In the genomic region with DNA sequence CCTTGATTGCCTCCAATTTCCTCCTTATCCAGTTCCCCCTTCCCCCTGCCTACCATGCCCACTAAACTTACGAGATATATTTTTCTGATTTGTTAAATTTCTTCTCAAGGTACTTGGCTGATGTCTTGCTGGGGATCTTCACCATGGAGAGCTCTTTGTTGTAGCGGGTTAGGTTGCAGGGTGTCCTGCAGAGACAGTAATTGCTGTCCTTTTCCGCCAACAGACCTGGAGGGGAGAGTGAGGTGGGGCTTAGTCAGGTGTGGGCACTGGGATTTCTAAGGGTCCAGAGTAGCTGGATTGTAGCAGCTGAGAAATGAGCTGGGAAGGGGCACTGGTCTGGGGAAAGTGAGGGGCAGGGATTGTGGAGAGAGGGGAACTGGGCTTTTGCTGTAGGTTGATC, we compare ENCODE assay signal across 29 cellular contexts. TPM values are rescaled to one million over a fixed set of nuclear protein-coding genes. Genes with fewer than 3 reads are reported as not detected.
"Had no signal": no experiment of that assay in that cellular context is flagged by ENCODE, and none has a peak within 500 bp of the region (broad histone marks: within the 10 kb centered on the region; RNA-seq: fewer than 3 reads in every experiment).

No MANE protein-coding gene starts in this region.

- H3K27me3 Mint-ChIP-seq: activated naive CD8-positive, alpha-beta T cell treated with anti-CD3 and anti-CD28 coated beads for 36 hours had no signal

- DNase-seq: activated CD4-positive, alpha-beta memory T cell treated with anti-CD3 and anti-CD28 coated beads, Interleukin-2, amount 10 ng/mL, durations not matched to agents 7 days and 5 days; activated CD4-positive, alpha-beta T cell treated with anti-CD3 and anti-CD28 coated beads for 36 hours; activated CD4-positive, alpha-beta T cell treated with anti-CD3 and anti-CD28 coated beads, Interleukin-2, amount 50 U/mL, for 1 hour; activated gamma-delta T cell; activated naive CD4-positive, alpha-beta T cell treated with anti-CD3 and anti-CD28 coated beads, Interleukin-2, amount 10 ng/mL, durations not matched to agents 7 days and 5 days; activated naive CD8-positive, alpha-beta T cell treated with anti-CD3 and anti-CD28 coated beads for 36 hours; activated T-cell treated with anti-CD3 and anti-CD28 coated beads for 4 hours; activated T-cell treated with anti-CD3 and anti-CD28 coated beads, Interleukin-2, amount 50 U/mL, for 48 hours; brain microvascular endothelial cell; Karpas-422; MM.1S; NCI-H1105; NCI-H1436; NCI-H1694 treated with DMSO at 0.1 percent for 48 hours; NCI-H2081; NCI-H446 treated with DMSO at 0.1 percent for 48 hours; NCI-H524 treated with DMSO at 0.1 percent for 48 hours; NCI-H82; Peyer's patch; Right ventricle myocardium superior; SJCRH30; SK-N-SH; T-helper 1 cell had no signal

- H3K4me2 ChIP-seq: SK-N-SH had no signal

- H3K4me1 Mint-ChIP-seq: activated CD4-positive, alpha-beta memory T cell treated with anti-CD3 and anti-CD28 coated beads, Interleukin-2, amount 10 ng/mL, durations not matched to agents 7 days and 5 days; activated CD4-positive, alpha-beta T cell treated with anti-CD3 and anti-CD28 coated beads for 36 hours; activated naive CD4-positive, alpha-beta T cell treated with anti-CD3 and anti-CD28 coated beads, Interleukin-2, amount 10 ng/mL, durations not matched to agents 7 days and 5 days; activated naive CD8-positive, alpha-beta T cell treated with anti-CD3 and anti-CD28 coated beads for 36 hours; activated T-helper 17 cell treated with anti-CD3 and anti-CD28 coated beads, Interleukin-2, amount 50 U/mL, for 72 hours had no signal

- H3K9ac ChIP-seq: SK-N-SH had no signal

- ATAC-seq: activated CD4-positive, alpha-beta T cell treated with anti-CD3 and anti-CD28 coated beads for 36 hours; activated T-helper 17 cell treated with anti-CD3 and anti-CD28 coated beads, Interleukin-2, amount 50 U/mL, for 72 hours had no signal

- H3K36me3 Mint-ChIP-seq: activated naive CD4-positive, alpha-beta T cell treated with anti-CD3 and anti-CD28 coated beads, Interleukin-2, amount 10 ng/mL, durations not matched to agents 7 days and 5 days; activated naive CD8-positive, alpha-beta T cell treated with anti-CD3 and anti-CD28 coated beads for 36 hours had no signal

- H3K27me3 ChIP-seq: brain microvascular endothelial cell, cardiac muscle cell, Peyer's patch had no signal

- H3K36me3 ChIP-seq: brain microvascular endothelial cell, cardiac muscle cell, Peyer's patch, SJCRH30 had no signal

- H3K27ac Mint-ChIP-seq: activated CD4-positive, alpha-beta memory T cell treated with anti-CD3 and anti-CD28 coated beads, Interleukin-2, amount 10 ng/mL, durations not matched to agents 7 days and 5 days; activated CD4-positive, alpha-beta T cell treated with anti-CD3 and anti-CD28 coated beads for 36 hours; activated naive CD4-positive, alpha-beta T cell treated with anti-CD3 and anti-CD28 coated beads, Interleukin-2, amount 10 ng/mL, durations not matched to agents 7 days and 5 days; activated naive CD8-positive, alpha-beta T cell treated with anti-CD3 and anti-CD28 coated beads for 36 hours; activated T-helper 17 cell treated with anti-CD3 and anti-CD28 coated beads, Interleukin-2, amount 50 U/mL, for 72 hours had no signal

- H3K4me3 Mint-ChIP-seq: activated CD4-positive, alpha-beta memory T cell treated with anti-CD3 and anti-CD28 coated beads, Interleukin-2, amount 10 ng/mL, durations not matched to agents 7 days and 5 days; activated CD4-positive, alpha-beta T cell treated with anti-CD3 and anti-CD28 coated beads for 36 hours; activated naive CD4-positive, alpha-beta T cell treated with anti-CD3 and anti-CD28 coated beads, Interleukin-2, amount 10 ng/mL, durations not matched to agents 7 days and 5 days; activated naive CD8-positive, alpha-beta T cell treated with anti-CD3 and anti-CD28 coated beads for 36 hours; activated T-helper 17 cell treated with anti-CD3 and anti-CD28 coated beads, Interleukin-2, amount 50 U/mL, for 72 hours had no signal

- H3K4me3 ChIP-seq: cardiac muscle cell, Peyer's patch, SJCRH30 had no signal

- H3K9me2 ChIP-seq: SK-N-SH had no signal

- H3K4me1 ChIP-seq: Peyer's patch, SJCRH30 had no signal

- H3K27ac ChIP-seq: brain microvascular endothelial cell, cardiac muscle cell, Peyer's patch, RWPE1, SJCRH30, VCaP had no signal

- H3K9me3 Mint-ChIP-seq: activated CD4-positive, alpha-beta memory T cell treated with anti-CD3 and anti-CD28 coated beads, Interleukin-2, amount 10 ng/mL, durations not matched to agents 7 days and 5 days; activated naive CD4-positive, alpha-beta T cell treated with anti-CD3 and anti-CD28 coated beads, Interleukin-2, amount 10 ng/mL, durations not matched to agents 7 days and 5 days; activated naive CD8-positive, alpha-beta T cell treated with anti-CD3 and anti-CD28 coated beads for 36 hours; activated T-helper 17 cell treated with anti-CD3 and anti-CD28 coated beads, Interleukin-2, amount 50 U/mL, for 72 hours had no signal

- H3K9me3 ChIP-seq: Peyer's patch, SJCRH30, SK-N-SH had no signal

RNA-seq across cellular contexts. Expression of a gene that starts 32.1 kb away (rescaled TPM):
- total RNA-seq: activated CD4-positive, alpha-beta memory T cell treated with anti-CD3 and anti-CD28 coated beads, Interleukin-2, amount 10 ng/mL, durations not matched to agents 7 days and 5 days; activated CD4-positive, alpha-beta T cell treated with anti-CD3 and anti-CD28 coated beads for 36 hours; activated CD8-positive, alpha-beta memory T cell treated with anti-CD3 and anti-CD28 coated beads for 36 hours; activated naive CD8-positive, alpha-beta T cell treated with anti-CD3 and anti-CD28 coated beads for 36 hours; cardiac muscle cell; Peyer's patch; Right ventricle myocardium superior; SJCRH30; T-helper 2 cell treated with Interferon-gamma antibody and Interleukin-4, amounts not matched to agents 100 ng/mL and 5 ng/mL, for 36 hours had no signal
- polyA plus RNA-seq: cardiac muscle cell, SK-N-SH had no signal
